In genomic region chr20:22824077-22824476, GRCh38 we compare ENCODE assay signal across 27 cellular contexts.
"Had no signal": no experiment of that assay in that cellular context is flagged by ENCODE, and none has a peak within 500 bp of the region (broad histone marks: within the 10 kb centered on the region; RNA-seq: fewer than 3 reads in every experiment).

No MANE protein-coding gene starts in this region.

- H3K27me3 ChIP-seq: ascending aorta, gastroesophageal sphincter, spleen, transverse colon, uterus had no signal

- H2AFZ ChIP-seq: parathyroid adenoma had no signal

- DNase-seq: activated B cell treated with CpG ODN at 0.5 μM for 24 hours; activated CD4-positive, alpha-beta T cell treated with anti-CD3 and anti-CD28 coated beads, Interleukin-2, amount 50 U/mL, for 1 hour; activated CD8-positive, alpha-beta T cell treated with anti-CD3 and anti-CD28 coated beads for 36 hours; activated naive CD4-positive, alpha-beta T cell treated with Interleukin-2 at 50 U/mL for 16 hours; activated T-cell treated with anti-CD3 and anti-CD28 coated beads for 4 hours; activated T-cell treated with anti-CD3 and anti-CD28 coated beads, Interleukin-2, amount 50 U/mL, for 72 hours; central memory CD4-positive, alpha-beta T cell; hippocampal formation; kidney; left colon; naive B cell; nucleus accumbens; right cardiac atrium; spleen; stimulated activated naive CD4-positive, alpha-beta T cell treated with Interleukin-2 at 50 U/mL for 16 hours; T-helper 2 cell; transverse colon; uterus had no signal

- H3K27ac ChIP-seq: ascending aorta, gastroesophageal sphincter, parathyroid adenoma, spleen, transverse colon, uterus had no signal

- ATAC-seq: activated CD8-positive, alpha-beta T cell treated with anti-CD3 and anti-CD28 coated beads for 36 hours; activated T-cell treated with anti-CD3 and anti-CD28 coated beads, Interleukin-2, amount 50 U/mL, for 72 hours; gastroesophageal sphincter; left colon; right cardiac atrium; SK-N-SH treated with all-trans-retinoic acid at 6 μM for 48 hours had no signal

- H3K9ac ChIP-seq: parathyroid adenoma had no signal

- H3K36me3 Mint-ChIP-seq: activated naive CD8-positive, alpha-beta T cell; brain; mesothelial cell of epicardium; naive B cell had no signal

- H3K36me3 ChIP-seq: ascending aorta, gastroesophageal sphincter, spleen, transverse colon, uterus had no signal

- H3K4me3 Mint-ChIP-seq: activated B cell treated with CpG ODN at 0.5 μM for 24 hours; activated CD8-positive, alpha-beta T cell treated with anti-CD3 and anti-CD28 coated beads for 36 hours; activated naive CD8-positive, alpha-beta T cell; activated T-cell treated with anti-CD3 and anti-CD28 coated beads, Interleukin-2, amount 50 U/mL, for 72 hours; brain; dendritic cell treated with granulocyte-macrophage colony-stimulating factor and Interleukin-4, amounts not matched to agents 40 ng/mL and 50 ng/mL, for 4 days; mesothelial cell of epicardium; naive B cell had no signal

- H3K79me2 ChIP-seq: parathyroid adenoma had no signal

- H3K4me3 ChIP-seq: ascending aorta, gastroesophageal sphincter, spleen, transverse colon, uterus had no signal

- H3K27me3 Mint-ChIP-seq: activated B cell treated with CpG ODN at 0.5 μM for 24 hours; activated CD8-positive, alpha-beta T cell treated with anti-CD3 and anti-CD28 coated beads for 36 hours; activated naive CD8-positive, alpha-beta T cell; naive B cell had no signal

- H3K4me1 Mint-ChIP-seq: activated B cell treated with CpG ODN at 0.5 μM for 24 hours, naive B cell had no signal

- FAIRE-seq: endometrium, kidney had no signal

- H3K27ac Mint-ChIP-seq: activated B cell treated with CpG ODN at 0.5 μM for 24 hours; activated CD8-positive, alpha-beta T cell treated with anti-CD3 and anti-CD28 coated beads for 36 hours; activated naive CD8-positive, alpha-beta T cell; activated T-cell treated with anti-CD3 and anti-CD28 coated beads, Interleukin-2, amount 50 U/mL, for 72 hours; dendritic cell treated with granulocyte-macrophage colony-stimulating factor and Interleukin-4, amounts not matched to agents 40 ng/mL and 50 ng/mL, for 4 days; mesothelial cell of epicardium; naive B cell had no signal

- H3K4me1 ChIP-seq: ascending aorta, gastroesophageal sphincter, parathyroid adenoma, spleen, transverse colon, uterus had no signal

- H3K9me3 ChIP-seq: ascending aorta, gastroesophageal sphincter, spleen, transverse colon, uterus had no signal

- H3K9me3 Mint-ChIP-seq: activated B cell treated with CpG ODN at 0.5 μM for 24 hours; activated CD8-positive, alpha-beta T cell treated with anti-CD3 and anti-CD28 coated beads for 36 hours; activated T-cell treated with anti-CD3 and anti-CD28 coated beads, Interleukin-2, amount 50 U/mL, for 72 hours; dendritic cell treated with granulocyte-macrophage colony-stimulating factor and Interleukin-4, amounts not matched to agents 40 ng/mL and 50 ng/mL, for 4 days; mesothelial cell of epicardium; naive B cell had no signal
